ENCODE assay signal across 8 cellular contexts in genomic region chr1:196148367-196148970, GRCh38.
DNase-seq lines count a peak whose midpoint lies in the region; ATAC-seq and TF ChIP-seq lines count a peak whose summit lies in the region.

No MANE protein-coding gene starts in this region.

- no peak overlapping the region for H3K27ac Mint-ChIP-seq in brain

- no peaks in the 10 kb centered on the region for H3K4me1 Mint-ChIP-seq in brain

- H3K27me3 Mint-ChIP-seq in brain = peaks cover 4% of the 10 kb centered on the region

- H3K36me3 Mint-ChIP-seq in brain = no peaks in the 10 kb centered on the region

- H3K9me3 Mint-ChIP-seq in brain = no peaks in the 10 kb centered on the region

- DNase-seq in DMS53 treated with DMSO at 0.1 percent for 48 hours (lab: John Stamatoyannopoulos, UW; ENCODE audit: unreplicated experiment) (peak; percentile 40), NCI-H146 (lab: John Stamatoyannopoulos, UW) (peak; percentile 11), medulla oblongata (ENCODE audit: extremely low spot score) (peak; percentile 30), HPDE6-E6E7 (ENCODE audit: extremely low spot score) (no peak)
- no peak for DNase-seq in activated T-cell treated with anti-CD3 and anti-CD28 coated beads, Interleukin-2, amount 50 U/mL, for 48 hours

- no peak overlapping the region for H3K4me3 Mint-ChIP-seq in brain

- peak; percentile 71 to 79 for TF ChIP-seq CTCF in brain (conservative IDR thresholded peaks at IDR 0.05)

- ATAC-seq in GM21786 (IDR thresholded peaks at IDR 0.05; ENCODE audit: unreplicated experiment) = peak; percentile 48
- ATAC-seq in HG02759 (IDR thresholded peaks at IDR 0.05; ENCODE audit: unreplicated experiment) = no peak

Comparison
In these comparisons a context has a peak if more than half of its experiments do, and no peak if none do; other contexts are left out.
1. DNase-seq: peak in DMS53 treated with DMSO at 0.1 percent for 48 hours (single experiment), NCI-H146 (single experiment) and medulla oblongata (single experiment); none in activated T-cell treated with anti-CD3 and anti-CD28 coated beads, Interleukin-2, amount 50 U/mL, for 48 hours (0 of 2) and HPDE6-E6E7 (single experiment).